8 cellular contexts compared by ENCODE assay signal in the genomic region with DNA sequence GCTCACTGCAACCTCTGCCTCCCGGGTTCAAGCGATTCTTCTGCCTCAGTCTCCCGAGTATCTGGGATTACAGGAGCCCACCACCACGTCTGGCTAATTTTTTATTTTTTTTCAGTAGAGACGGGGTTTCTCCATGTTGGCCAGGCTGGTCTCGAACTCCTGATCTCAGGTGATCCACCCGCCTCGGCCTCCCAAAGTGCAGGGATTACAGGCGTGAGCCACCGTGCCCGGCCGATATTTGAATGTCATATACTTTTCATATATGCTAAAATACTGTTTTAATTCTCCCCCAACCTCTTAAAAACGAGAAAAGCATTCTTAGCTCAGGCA. TPM values are rescaled to one million over a fixed set of nuclear protein-coding genes. Genes with fewer than 3 reads are reported as not detected.
DNase-seq lines count a peak whose midpoint lies in the region; ATAC-seq and TF ChIP-seq lines count a peak whose summit lies in the region.
"Not testable (repeated sequence)": the region's sequence is repeated elsewhere in the genome, so short reads cannot be mapped to it uniquely, and the experiment has no call there.

No MANE protein-coding gene starts in this region.

- peaks cover 26% of the 10 kb centered on the region for H3K4me1 ChIP-seq in OCI-LY1 (ENCODE audit: insufficient read depth, low read length, severe bottlenecking)
- H3K4me1 ChIP-seq in mucosa of rectum (ENCODE audit: control insufficient read depth in 2 of 2, insufficient read depth in 2 of 2, low read length in 2 of 2), result peaks cover 21 to 24% of the 10 kb centered on the region in 2 donors
- peaks cover 25 to 39% of the 10 kb centered on the region in 2 donors for H3K4me1 ChIP-seq in gastrocnemius medialis
- H3K4me1 ChIP-seq in vagina, result peaks cover 35% of the 10 kb centered on the region

- peak overlapping the region; percentile 73 for H3K27ac Mint-ChIP-seq in activated CD8-positive, alpha-beta memory T cell treated with anti-CD3 and anti-CD28 coated beads, Interleukin-2, amount 10 ng/mL, durations not matched to agents 7 days and 5 days
- not testable (repeated sequence) for H3K27ac Mint-ChIP-seq in central memory CD8-positive, alpha-beta T cell (ENCODE audit: low read depth); glutamatergic neuron (ENCODE audit: unreplicated experiment)

- TF ChIP-seq POLR2A in gastrocnemius medialis (IDR thresholded peaks at IDR 0.05); vagina (IDR thresholded peaks at IDR 0.05): not testable (repeated sequence)

- peaks cover 42% of the 10 kb centered on the region for H3K4me1 Mint-ChIP-seq in activated CD8-positive, alpha-beta memory T cell treated with anti-CD3 and anti-CD28 coated beads, Interleukin-2, amount 10 ng/mL, durations not matched to agents 7 days and 5 days
- peaks cover 28% of the 10 kb centered on the region for H3K4me1 Mint-ChIP-seq in central memory CD8-positive, alpha-beta T cell
- peaks cover 22% of the 10 kb centered on the region for H3K4me1 Mint-ChIP-seq in glutamatergic neuron (ENCODE audit: low read depth, unreplicated experiment)

- H3K4me3 ChIP-seq in GM12864 (ENCODE audit: low read depth, low read length) (peak overlapping the region; percentile 66), OCI-LY1 (ENCODE audit: low read depth, low read length, poor library complexity, severe bottlenecking) (peak overlapping the region; percentile 72), mucosa of rectum (ENCODE audit: low read length in 2 of 2) (peak overlapping the region; percentile 78 to 80), gastrocnemius medialis (peak overlapping the region; percentile 66 to 82 (median 73)), vagina (peak overlapping the region; percentile 75 to 92)

- in situ Hi-C loops in gastrocnemius medialis (cut with MboI; ENCODE audit: low sequenced_read_pairs in 4 of 4), result loop anchor here in 1 of 4 donors (10.0 kb wide), 1 partner anchor 62 kb away; a partner anchor contains a TSS

- H4K20me1 ChIP-seq in OCI-LY1 (ENCODE audit: insufficient read depth, low read length), result not testable (repeated sequence)

- not testable (repeated sequence) for H3K36me3 Mint-ChIP-seq in activated CD8-positive, alpha-beta memory T cell treated with anti-CD3 and anti-CD28 coated beads, Interleukin-2, amount 10 ng/mL, durations not matched to agents 7 days and 5 days; central memory CD8-positive, alpha-beta T cell (ENCODE audit: insufficient read depth); glutamatergic neuron (ENCODE audit: unreplicated experiment)

- H2AFZ ChIP-seq in OCI-LY1 (ENCODE audit: low read length), result not testable (repeated sequence)

- CTCF ChIA-PET in activated CD8-positive, alpha-beta memory T cell treated with anti-CD3 and anti-CD28 coated beads, Interleukin-2, amount 10 ng/mL, durations not matched to agents 7 days and 5 days (lab: Charles Lee), result interaction anchor here (1.5 kb wide), 1 partner anchor 85 kb away, joined by 3 read pairs; no protein-coding TSS in a partner anchor

- peak overlapping the region; percentile 91 for H3K9ac ChIP-seq in OCI-LY1 (ENCODE audit: low read length)
- peak overlapping the region; percentile 92 to 94 for H3K9ac ChIP-seq in mucosa of rectum (ENCODE audit: low read depth in 1 of 2, low read length in 2 of 2)

- not testable (repeated sequence) for H3K36me3 ChIP-seq in OCI-LY1 (ENCODE audit: insufficient read depth, low read length); mucosa of rectum (ENCODE audit: control insufficient read depth in 2 of 2, insufficient read depth in 2 of 2, low read length in 2 of 2); gastrocnemius medialis; vagina

- peak overlapping the region; percentile 58 for H3K4me3 Mint-ChIP-seq in activated CD8-positive, alpha-beta memory T cell treated with anti-CD3 and anti-CD28 coated beads, Interleukin-2, amount 10 ng/mL, durations not matched to agents 7 days and 5 days
- peak overlapping the region; percentile 50 for H3K4me3 Mint-ChIP-seq in central memory CD8-positive, alpha-beta T cell
- H3K4me3 Mint-ChIP-seq in glutamatergic neuron (ENCODE audit: unreplicated experiment), result peak overlapping the region; percentile 70

- not testable (repeated sequence) for H3K27me3 ChIP-seq in OCI-LY1 (ENCODE audit: insufficient read depth, low read length); vagina
- H3K27me3 ChIP-seq in mucosa of rectum (ENCODE audit: control insufficient read depth in 2 of 2, insufficient read depth in 2 of 2, low read length in 2 of 2) (peaks cover 7 to 20% of the 10 kb centered on the region in 2 donors), gastrocnemius medialis (peaks cover 32 to 34% (median 33%) of the 10 kb centered on the region in 3 donors)

- H3K4me2 ChIP-seq in OCI-LY1 (ENCODE audit: low read length), result peak overlapping the region; percentile 90

- peaks cover 26% of the 10 kb centered on the region for H3K27me3 Mint-ChIP-seq in activated CD8-positive, alpha-beta memory T cell treated with anti-CD3 and anti-CD28 coated beads, Interleukin-2, amount 10 ng/mL, durations not matched to agents 7 days and 5 days
- H3K27me3 Mint-ChIP-seq in central memory CD8-positive, alpha-beta T cell, result not testable (repeated sequence)
- peaks cover 25% of the 10 kb centered on the region for H3K27me3 Mint-ChIP-seq in glutamatergic neuron (ENCODE audit: unreplicated experiment)

- not testable (repeated sequence) for H3K9me3 ChIP-seq in OCI-LY1 (ENCODE audit: low read length); mucosa of rectum (ENCODE audit: control insufficient read depth in 2 of 2, low read length in 2 of 2); gastrocnemius medialis; vagina

- TF ChIP-seq CTCF in GM12864 (IDR thresholded peaks at IDR 0.05; ENCODE audit: low read depth, low read length, missing control alignments); OCI-LY1 (IDR thresholded peaks at IDR 0.05; ENCODE audit: low read length); glutamatergic neuron (IDR thresholded peaks at IDR 0.05; ENCODE audit: partially characterized antibody, unreplicated experiment); gastrocnemius medialis (IDR thresholded peaks at IDR 0.05 in 4 of 5, conservative IDR thresholded peaks at IDR 0.05 in 1 of 5); vagina (IDR thresholded peaks at IDR 0.05): not testable (repeated sequence)

- intact Hi-C loops in gastrocnemius medialis (cut with DNase I; ENCODE audit: low total_unique reads), result loop anchor here (2.0 to 10.0 kb wide), 4 partner anchors 64 to 652 kb away; a partner anchor contains a TSS
- intact Hi-C loops in vagina (cut with DNase I), result loop anchor here (5.0 kb wide), 1 partner anchor 65 kb away; a partner anchor contains a TSS

- H3F3A ChIP-seq in OCI-LY1 (ENCODE audit: insufficient read depth, low read length), result not testable (repeated sequence)

- peaks cover 31% of the 10 kb centered on the region for H3K79me2 ChIP-seq in OCI-LY1 (ENCODE audit: insufficient read depth, low read length)

- not testable (repeated sequence) for DNase-seq in GM12864 (ENCODE audit: low read depth); activated CD8-positive, alpha-beta memory T cell treated with anti-CD3 and anti-CD28 coated beads, Interleukin-2, amount 10 ng/mL, durations not matched to agents 7 days and 5 days; central memory CD8-positive, alpha-beta T cell (ENCODE audit: low spot score in 2 of 2); glutamatergic neuron; gastrocnemius medialis; vagina (ENCODE audit: extremely low spot score in 2 of 2)

- not testable (repeated sequence) for H3K9me3 Mint-ChIP-seq in activated CD8-positive, alpha-beta memory T cell treated with anti-CD3 and anti-CD28 coated beads, Interleukin-2, amount 10 ng/mL, durations not matched to agents 7 days and 5 days (ENCODE audit: low read depth); central memory CD8-positive, alpha-beta T cell; glutamatergic neuron (ENCODE audit: unreplicated experiment)

- H3K27ac ChIP-seq in OCI-LY1 (ENCODE audit: low read depth, low read length, poor library complexity, severe bottlenecking), result peak overlapping the region; percentile 84
- H3K27ac ChIP-seq in mucosa of rectum (ENCODE audit: low read depth in 2 of 2, low read length in 2 of 2), result peak overlapping the region; percentile 96 to 98
- peak overlapping the region; percentile 83 to 92 (median 86) for H3K27ac ChIP-seq in gastrocnemius medialis
- peak overlapping the region; percentile 88 for H3K27ac ChIP-seq in vagina

- not testable (repeated sequence) for ATAC-seq in activated CD8-positive, alpha-beta memory T cell treated with anti-CD3 and anti-CD28 coated beads, Interleukin-2, amount 10 ng/mL, durations not matched to agents 7 days and 5 days; central memory CD8-positive, alpha-beta T cell (replicated peaks; ENCODE audit: extremely low read depth, poor library complexity, severe bottlenecking); gastrocnemius medialis

- H3K9me2 ChIP-seq in OCI-LY1 (ENCODE audit: low read depth, low read length), result not testable (repeated sequence)

RNA-seq across cellular contexts. Expression of a gene that starts 1.1 kb away (rescaled TPM):
- 10 to 100 TPM; 24.1 to 25.7 TPM for total RNA-seq in activated CD8-positive, alpha-beta memory T cell treated with anti-CD3 and anti-CD28 coated beads, Interleukin-2, amount 10 ng/mL, durations not matched to agents 7 days and 5 days
- total RNA-seq in glutamatergic neuron (ENCODE audit: unreplicated experiment) (53.5 TPM), gastrocnemius medialis (1 to 10 TPM; 6.7 to 8.4 (median 7.5) TPM), vagina (9.1 TPM)

RNA-seq across cellular contexts. Expression of a gene that starts 24.9 kb away (rescaled TPM):
- total RNA-seq in activated CD8-positive, alpha-beta memory T cell treated with anti-CD3 and anti-CD28 coated beads, Interleukin-2, amount 10 ng/mL, durations not matched to agents 7 days and 5 days, result 10 to 100 TPM; 49.9 to 56.6 TPM
- total RNA-seq in glutamatergic neuron (ENCODE audit: unreplicated experiment), result 73.7 TPM
- total RNA-seq in gastrocnemius medialis, result 10 to 100 TPM; 15.6 to 25.2 (median 18.1) TPM
- 35.1 TPM for total RNA-seq in vagina
